12 cellular contexts compared by ENCODE assay signal in the genomic region with DNA sequence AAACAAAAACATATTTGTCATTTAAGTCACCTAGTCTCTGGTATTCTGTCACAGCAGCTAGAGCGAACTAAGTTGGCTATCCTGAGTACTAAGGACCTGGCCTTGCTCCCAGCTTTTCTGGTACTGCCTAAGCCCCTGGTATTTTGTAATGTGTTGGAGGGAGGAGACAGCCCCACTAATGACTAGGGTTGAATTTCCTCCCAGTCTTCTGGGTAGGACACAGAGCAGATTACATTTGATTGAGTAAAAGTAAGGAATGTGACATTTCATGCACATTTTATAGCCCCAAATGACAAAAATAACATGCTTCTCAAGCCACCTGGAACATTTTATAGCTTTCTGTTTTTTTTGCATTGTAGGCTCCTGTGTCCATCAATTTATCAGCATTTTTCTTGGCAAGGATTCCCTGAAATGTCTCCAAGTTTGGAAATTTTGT. TPM values are rescaled to one million over a fixed set of nuclear protein-coding genes. Genes with fewer than 3 reads are reported as not detected.
A peak's percentile ranks its signal among the peaks of the same experiment; 100 is the strongest.
DNase-seq lines count a peak whose midpoint lies in the region; ATAC-seq and TF ChIP-seq lines count a peak whose summit lies in the region.
"Had no signal": no experiment of that assay in that cellular context is flagged by ENCODE, and none has a peak within 500 bp of the region (broad histone marks: within the 10 kb centered on the region; RNA-seq: fewer than 3 reads in every experiment).

No MANE protein-coding gene starts in this region.

- H3K27ac ChIP-seq in coronary artery (peak overlapping the region; percentile 35 to 58), left lung (no peak overlapping the region), upper lobe of left lung (peak overlapping the region in 1 of 4 donors; percentile 14)
- H3K27ac ChIP-seq: breast epithelium, neural progenitor cell had no signal

- 50 to 61% methylated on average over 1 of the region's 1 CpG for WGBS in upper lobe of left lung, 2 donors

- H3K9me3 Mint-ChIP-seq in HFFc6, result no peaks in the 10 kb centered on the region
- H3K9me3 Mint-ChIP-seq: activated T-cell treated with anti-CD3 and anti-CD28 coated beads, Interleukin-2, amount 50 U/mL, for 24 hours; neural progenitor cell had no signal

- TF ChIP-seq POLR2A in upper lobe of left lung (IDR thresholded peaks at IDR 0.05), result no peak

- no peaks in the 10 kb centered on the region for H3K9me3 ChIP-seq in left lung
- H3K9me3 ChIP-seq in upper lobe of left lung, result no peaks in the 10 kb centered on the region
- H3K9me3 ChIP-seq: breast epithelium had no signal

- H3K36me3 ChIP-seq in left lung, result no peaks in the 10 kb centered on the region
- no peaks in the 10 kb centered on the region for H3K36me3 ChIP-seq in upper lobe of left lung
- H3K36me3 ChIP-seq: breast epithelium, neural progenitor cell had no signal

- ATAC-seq in left lung (peak; percentile 52), upper lobe of left lung (ENCODE audit: low FRiP score in 2 of 2) (peak; percentile 58 to 76), HG02678 (IDR thresholded peaks at IDR 0.05; ENCODE audit: unreplicated experiment) (no peak), HG03135 (IDR thresholded peaks at IDR 0.05; ENCODE audit: unreplicated experiment) (no peak), GM21619 (IDR thresholded peaks at IDR 0.05; ENCODE audit: unreplicated experiment) (no peak)

- H3K4me3 ChIP-seq in coronary artery (no peak overlapping the region), left lung (no peak overlapping the region), upper lobe of left lung (no peak overlapping the region)
- H3K4me3 ChIP-seq: breast epithelium, neural progenitor cell had no signal

- H3K4me1 ChIP-seq in left lung (peaks cover 0 to 6% of the 10 kb centered on the region in 2 donors), upper lobe of left lung (peaks cover 0 to 30% (median 7%) of the 10 kb centered on the region in 4 donors)
- H3K4me1 ChIP-seq: breast epithelium had no signal

- intact Hi-C loops in left lung (cut with DNase I), result no loop called here

- H3K4me1 Mint-ChIP-seq in HFFc6 (ENCODE audit: low read depth), result peaks cover 14% of the 10 kb centered on the region; the same call in 1 of the 2 replicates

- no peak overlapping the region for H3K27ac Mint-ChIP-seq in HFFc6
- H3K27ac Mint-ChIP-seq: activated T-cell treated with anti-CD3 and anti-CD28 coated beads, Interleukin-2, amount 50 U/mL, for 24 hours had no signal

- H3K27me3 Mint-ChIP-seq in HFFc6 (ENCODE audit: insufficient read depth), result peaks cover 2% of the 10 kb centered on the region
- H3K27me3 Mint-ChIP-seq: activated T-cell treated with anti-CD3 and anti-CD28 coated beads, Interleukin-2, amount 50 U/mL, for 24 hours had no signal

- no peak overlapping the region for H3K4me3 Mint-ChIP-seq in HFFc6
- H3K4me3 Mint-ChIP-seq: activated T-cell treated with anti-CD3 and anti-CD28 coated beads, Interleukin-2, amount 50 U/mL, for 24 hours; neural progenitor cell had no signal

- DNase-seq in HFFc6, result peak; percentile 29
- DNase-seq in coronary artery (ENCODE audit: low spot score), result no peak
- no peak for DNase-seq in left lung
- peak in 1 of 2 donors; percentile 72 for DNase-seq in upper lobe of left lung
- DNase-seq: activated T-cell treated with anti-CD3 and anti-CD28 coated beads, Interleukin-2, amount 50 U/mL, for 24 hours; DMS53; NCI-H526 had no signal

- H3K27me3 ChIP-seq in left lung, result no peaks in the 10 kb centered on the region
- H3K27me3 ChIP-seq in upper lobe of left lung, result no peaks in the 10 kb centered on the region
- H3K27me3 ChIP-seq: breast epithelium, neural progenitor cell had no signal

- TF ChIP-seq EP300 in upper lobe of left lung (IDR thresholded peaks at IDR 0.05), result no peak

- no peaks in the 10 kb centered on the region for H3K36me3 Mint-ChIP-seq in HFFc6 (ENCODE audit: low read depth)
- H3K36me3 Mint-ChIP-seq: neural progenitor cell had no signal

- TF ChIP-seq CTCF in HFFc6 (IDR thresholded peaks at IDR 0.05) (no peak), coronary artery (IDR thresholded peaks at IDR 0.05) (no peak), left lung (IDR thresholded peaks at IDR 0.05) (no peak), upper lobe of left lung (IDR thresholded peaks at IDR 0.05) (no peak)

RNA-seq across cellular contexts. Expression of a gene that starts 47.9 kb away (rescaled TPM):
- total RNA-seq in HFFc6 (2021; fragmentation: NEBNext Ultra II Directional; extraction: Animal tissue kit (Norgen Biotek cat#: 25700)), result 10 to 100 TPM; 28.0 to 42.5 (median 31.6) TPM
- total RNA-seq in left lung (100 to 1,000 TPM in 1 of 2 donors, 10 to 100 TPM in 1; 77.9 to 148 TPM), upper lobe of left lung (100 to 1,000 TPM in 5 of 6 donors, 10 to 100 TPM in 1; 75.4 to 147 (median 111) TPM)

Comparison
In these comparisons a context has a peak if more than half of its experiments do, and no peak if none do; other contexts are left out.
1. H3K27ac ChIP-seq: peak in coronary artery (2 of 2); none in left lung (0 of 2).
2. ATAC-seq: peak in left lung (single experiment) and upper lobe of left lung (2 of 2); none in HG02678 (single experiment), HG03135 (single experiment) and GM21619 (single experiment).